ENCODE assay signal across 8 cellular contexts in genomic region chr3:23805228-23805880, GRCh38. TPM values are rescaled to one million over a fixed set of nuclear protein-coding genes. Genes with fewer than 3 reads are reported as not detected.
DNase-seq lines count a peak whose midpoint lies in the region; ATAC-seq, FAIRE-seq and TF ChIP-seq lines count a peak whose summit lies in the region.

No MANE protein-coding gene starts in this region.

- H3K9me3 ChIP-seq in DOHH2 (ENCODE audit: control insufficient read depth, insufficient read depth, low read length), result no peaks in the 10 kb centered on the region
- no peaks in the 10 kb centered on the region for H3K9me3 ChIP-seq in OCI-LY1 (ENCODE audit: low read length)
- no peaks in the 10 kb centered on the region for H3K9me3 ChIP-seq in endothelial cell of umbilical vein (replicated peaks; ENCODE audit: control insufficient read depth, insufficient read depth, low read length)
- H3K9me3 ChIP-seq in pancreas, result no peaks in the 10 kb centered on the region

- H3F3A ChIP-seq in DOHH2 (ENCODE audit: control insufficient read depth, insufficient read depth) (peaks cover 33% of the 10 kb centered on the region), OCI-LY1 (ENCODE audit: insufficient read depth, low read length) (0 out of 2 replicates have a peak, but pooled peaks cover 4% of the 10 kb centered on the region)

- H3K27ac ChIP-seq in DOHH2 (ENCODE audit: low read depth, low read length) (no peak overlapping the region), OCI-LY1 (ENCODE audit: low read depth, low read length, poor library complexity, severe bottlenecking) (no peak overlapping the region), endothelial cell of umbilical vein (ENCODE audit: insufficient read depth, low read depth, low read length) (no peak overlapping the region), pancreas (no peak overlapping the region)

- dilution Hi-C loops in endothelial cell of umbilical vein (cut with MboI; ENCODE audit: extremely low pct_ligation_motif_present, low sequenced_read_pairs), result no loop called here

- H2AFZ ChIP-seq in OCI-LY1 (ENCODE audit: low read length), result peak overlapping the region; percentile 43
- peak overlapping the region; percentile 96 for H2AFZ ChIP-seq in endothelial cell of umbilical vein (ENCODE audit: low read depth, low read length)

- no peak for TF ChIP-seq POLR2A in endothelial cell of umbilical vein (IDR thresholded peaks at IDR 0.05; ENCODE audit: low read depth, low read length)

- POLR2A ChIA-PET in endothelial cell of umbilical vein (lab: Charles Lee) (no interaction called here), HEK293T (lab: Yijun Ruan, JAX) (no interaction called here), GM10248 (lab: Yijun Ruan, JAX) (no interaction called here)

- H4K20me1 ChIP-seq in DOHH2 (ENCODE audit: control insufficient read depth, insufficient read depth, low read depth, low read length), result peaks cover 4% of the 10 kb centered on the region
- H4K20me1 ChIP-seq in OCI-LY1 (ENCODE audit: insufficient read depth, low read length), result no peaks in the 10 kb centered on the region
- H4K20me1 ChIP-seq in endothelial cell of umbilical vein (replicated peaks; ENCODE audit: control insufficient read depth, extremely low read depth, insufficient read depth, low read length), result no peaks in the 10 kb centered on the region

- FAIRE-seq in endothelial cell of umbilical vein (lab: Jason Lieb, UNC) (no peak), pancreas (lab: Jason Lieb, UNC) (no peak)

- H3K79me2 ChIP-seq in DOHH2 (ENCODE audit: control insufficient read depth, low read length), result peaks cover 29% of the 10 kb centered on the region
- no peaks in the 10 kb centered on the region for H3K79me2 ChIP-seq in OCI-LY1 (ENCODE audit: insufficient read depth, low read length)
- H3K79me2 ChIP-seq in endothelial cell of umbilical vein (ENCODE audit: control insufficient read depth, insufficient read depth, low read length), result peaks cover 32% of the 10 kb centered on the region

- H3K9me2 ChIP-seq in DOHH2 (replicated peaks; ENCODE audit: control insufficient read depth, low read length) (no peaks in the 10 kb centered on the region), OCI-LY1 (ENCODE audit: low read depth, low read length) (no peaks in the 10 kb centered on the region)

- in situ Hi-C loops in GM13976 (cut with MboI; ENCODE audit: low sequenced_read_pairs, unreplicated experiment), result no loop called here

- H3K36me3 ChIP-seq in DOHH2 (ENCODE audit: control insufficient read depth, low read length) (peaks cover 22% of the 10 kb centered on the region), OCI-LY1 (ENCODE audit: insufficient read depth, low read length) (peaks cover 15% of the 10 kb centered on the region; the same call in 1 of the 2 replicates), endothelial cell of umbilical vein (ENCODE audit: control insufficient read depth in 2 of 2, extremely low read depth in 1 of 2, insufficient read depth in 2 of 2, low read length in 2 of 2) (no peaks in the 10 kb centered on the region), pancreas (no peaks in the 10 kb centered on the region)

- 9 to 13% methylated on average over 17 to 21 of the region's 21 CpGs for WGBS in pancreas, 2 donors

- H3K9ac ChIP-seq in OCI-LY1 (ENCODE audit: low read length), result peak overlapping the region; percentile 53
- no peak overlapping the region for H3K9ac ChIP-seq in endothelial cell of umbilical vein (replicated peaks; ENCODE audit: extremely low read depth, insufficient read depth, low read length)

- peak overlapping the region; percentile 72 for H3K4me2 ChIP-seq in DOHH2 (ENCODE audit: low read length)
- peak overlapping the region; percentile 77 for H3K4me2 ChIP-seq in OCI-LY1 (ENCODE audit: low read length)
- peak overlapping the region; percentile 75 for H3K4me2 ChIP-seq in endothelial cell of umbilical vein (ENCODE audit: insufficient read depth, low read length)

- ATAC-seq in pancreas (peak; percentile 3 to 33 (median 18)), GM21447 (IDR thresholded peaks at IDR 0.05; ENCODE audit: unreplicated experiment) (no peak)

- H3K9me1 ChIP-seq in endothelial cell of umbilical vein (replicated peaks; ENCODE audit: control insufficient read depth, extremely low read depth, insufficient read depth, low read length), result no peaks in the 10 kb centered on the region

- CTCF ChIA-PET in endothelial cell of umbilical vein (lab: Charles Lee), result no interaction called here
- CTCF ChIA-PET in HEK293T (lab: Yijun Ruan, JAX), result no interaction called here
- CTCF ChIA-PET in GM10248 (lab: Yijun Ruan, JAX), result interaction anchor here (1.2 kb wide), 1 partner anchor 9 kb away, joined by 3 read pairs; no protein-coding TSS in a partner anchor

- H3K4me1 ChIP-seq in DOHH2 (ENCODE audit: control insufficient read depth, low read length) (peaks cover 41% of the 10 kb centered on the region), OCI-LY1 (ENCODE audit: insufficient read depth, low read length, severe bottlenecking) (peaks cover 40% of the 10 kb centered on the region), endothelial cell of umbilical vein (ENCODE audit: control insufficient read depth, extremely low read depth, insufficient read depth, low read length) (peaks cover 25% of the 10 kb centered on the region), pancreas (peaks cover 0 to 5% (median 5%) of the 10 kb centered on the region in 3 donors)

- DNase-seq in endothelial cell of umbilical vein (ENCODE audit: low read depth, low spot score) (no peak), pancreas (no peak), HEK293T (ENCODE audit: extremely low spot score) (no peak), GM10248 (ENCODE audit: extremely low spot score) (no peak), GM13976 (ENCODE audit: low spot score) (no peak)

- peaks cover 10% of the 10 kb centered on the region for H3K27me3 ChIP-seq in DOHH2 (ENCODE audit: control insufficient read depth, low read length)
- no peaks in the 10 kb centered on the region for H3K27me3 ChIP-seq in OCI-LY1 (ENCODE audit: insufficient read depth, low read length)
- H3K27me3 ChIP-seq in endothelial cell of umbilical vein (ENCODE audit: control insufficient read depth in 2 of 2, insufficient read depth in 2 of 2, low read length in 2 of 2), result no peaks in the 10 kb centered on the region
- no peaks in the 10 kb centered on the region for H3K27me3 ChIP-seq in pancreas

- BruUV-seq in endothelial cell of umbilical vein (replicated peaks; lab: Mats Ljungman, UMichigan), result no TSS peak

- TF ChIP-seq CTCF in DOHH2 (IDR thresholded peaks at IDR 0.05; ENCODE audit: low read depth, low read length, poor library complexity, severe bottlenecking), result no peak
- no peak for TF ChIP-seq CTCF in OCI-LY1 (IDR thresholded peaks at IDR 0.05; ENCODE audit: low read length)
- TF ChIP-seq CTCF in endothelial cell of umbilical vein (IDR thresholded peaks at IDR 0.05; ENCODE audit: extremely low read depth in 1 of 2, insufficient read depth in 1 of 2, low read depth in 1 of 2, low read length in 2 of 2), result peak in 1 of 2 donors; percentile 4
- TF ChIP-seq CTCF in pancreas (IDR thresholded peaks at IDR 0.05), result no peak
- no peak for TF ChIP-seq CTCF in GM10248 (IDR thresholded peaks at IDR 0.05; ENCODE audit: control extremely low read depth, extremely low read depth, low read depth, missing control alignments)
- no peak for TF ChIP-seq CTCF in GM13976 (IDR thresholded peaks at IDR 0.05; ENCODE audit: borderline replicate concordance, control extremely low read depth, extremely low read depth, insufficient read depth, missing control alignments)

- intact Hi-C loops in endothelial cell of umbilical vein (cut with micrococcal nuclease), result loop anchor here (5.0 to 10.0 kb wide), 2 partner anchors 481 to 603 kb away; partner anchors contain the start of gene UBE2E2
- intact Hi-C loops in pancreas (cut with DNase I), result no loop called here

- H3K4me3 ChIP-seq in DOHH2 (ENCODE audit: low read length) (peak overlapping the region; percentile 74), OCI-LY1 (ENCODE audit: low read depth, low read length, poor library complexity, severe bottlenecking) (peak overlapping the region; percentile 72), endothelial cell of umbilical vein (replicated peaks in 1 of 3; ENCODE audit: insufficient read depth in 1 of 3, low read depth in 1 of 3, low read length in 3 of 3) (peak overlapping the region; percentile 50 to 94 (median 65)), pancreas (peak overlapping the region; percentile 80 to 94 (median 86))

TF ChIP-seq in endothelial cell of umbilical vein, 7 proteins besides CTCF, POLR2A, EP300 and RAD21 (continues in another document):
- no peak for TF ChIP-seq JUN (IDR thresholded peaks at IDR 0.05; ENCODE audit: borderline replicate concordance, insufficient read depth, insufficient read length, low read depth)
- TF ChIP-seq POLR2AphosphoS5 (IDR thresholded peaks at IDR 0.05; ENCODE audit: insufficient read depth, low read depth, low read length), result no peak
- no peak for TF ChIP-seq EZH2 (IDR thresholded peaks at IDR 0.05; ENCODE audit: borderline replicate concordance, low read depth, low read length, severe bottlenecking)
- no peak for TF ChIP-seq GATA2 (IDR thresholded peaks at IDR 0.05; ENCODE audit: insufficient read depth, insufficient read length, low read depth, low read length)
- TF ChIP-seq MYC (IDR thresholded peaks at IDR 0.05; ENCODE audit: low read depth, low read length), result no peak

TF ChIP-seq in HEK293T, 16 proteins besides CTCF, POLR2A, EP300 and RAD21 (continues in another document):
- no peak for TF ChIP-seq BHLHE40 (IDR thresholded peaks at IDR 0.05; ENCODE audit: borderline replicate concordance)
- TF ChIP-seq LEF1 (IDR thresholded peaks at IDR 0.05; ENCODE audit: borderline replicate concordance), result no peak
- TF ChIP-seq ELF4 (IDR thresholded peaks at IDR 0.05), result no peak
- TF ChIP-seq PKNOX1 (IDR thresholded peaks at IDR 0.05), result no peak
- no peak for TF ChIP-seq CTBP1 (IDR thresholded peaks at IDR 0.05; ENCODE audit: borderline replicate concordance)

RNA-seq across cellular contexts. Expression of gene UBE2E1, which starts 0.4 kb away (rescaled TPM):
- total RNA-seq in endothelial cell of umbilical vein (114 TPM in 2 replicates), pancreas (10 to 100 TPM; 24.0 to 44.7 (median 28.7) TPM)
- polyA plus RNA-seq in endothelial cell of umbilical vein (54.7 and 72.7 TPM in 2 replicates), pancreas (10 to 100 TPM; 20.9 to 32.0 TPM)
- polyA plus RNA-seq in endothelial cell of umbilical vein (2011; cell fraction: cytosol; rRNA removed), result 85.2 and 94.6 TPM in 2 replicates
- 81.5 and 97.3 TPM in 2 replicates for polyA plus RNA-seq in endothelial cell of umbilical vein (2011; cell fraction: nucleus; rRNA removed)
- polyA plus RNA-seq in endothelial cell of umbilical vein (2012), result 104 and 137 TPM in 2 replicates
- polyA minus RNA-seq in endothelial cell of umbilical vein, result 65.2 and 77.5 TPM in 2 replicates
- polyA minus RNA-seq in endothelial cell of umbilical vein (2011; cell fraction: cytosol; rRNA and poly(A)+ RNA removed), result 18.4 TPM
- 61.3 and 72.7 TPM in 2 replicates for polyA minus RNA-seq in endothelial cell of umbilical vein (2011; cell fraction: nucleus; rRNA and poly(A)+ RNA removed)
